ENCODE assay signal across 15 cellular contexts in genomic region chr17:48842746-48843145, GRCh38. TPM values are rescaled to one million over a fixed set of nuclear protein-coding genes. Genes with fewer than 3 reads are reported as not detected.
A peak's percentile ranks its signal among the peaks of the same experiment; 100 is the strongest.
DNase-seq lines count a peak whose midpoint lies in the region; ATAC-seq and TF ChIP-seq lines count a peak whose summit lies in the region.
"Had no signal": no experiment of that assay in that cellular context is flagged by ENCODE, and none has a peak within 500 bp of the region (broad histone marks: within the 10 kb centered on the region; RNA-seq: fewer than 3 reads in every experiment).

No MANE protein-coding gene starts in this region.

- no peak for TF ChIP-seq CTCF in Peyer's patch (IDR thresholded peaks at IDR 0.05)
- no peak for TF ChIP-seq CTCF in chondrocyte (IDR thresholded peaks at IDR 0.05)
- TF ChIP-seq CTCF in lower lobe of right lung (IDR thresholded peaks at IDR 0.05) = no peak
- TF ChIP-seq CTCF in thyroid gland (IDR thresholded peaks at IDR 0.05) = no peak

- peaks cover 11% of the 10 kb centered on the region for H3K36me3 Mint-ChIP-seq in chondrocyte (ENCODE audit: low read depth)

- H3K9me3 ChIP-seq in Peyer's patch = no peaks in the 10 kb centered on the region
- H3K9me3 ChIP-seq in lower lobe of right lung = no peaks in the 10 kb centered on the region
- H3K9me3 ChIP-seq in thyroid gland = no peaks in the 10 kb centered on the region

- H3K36me3 ChIP-seq in Peyer's patch = peaks cover 0 to 47% (median 0%) of the 10 kb centered on the region in 3 donors
- H3K36me3 ChIP-seq in lower lobe of right lung = peaks cover 52% of the 10 kb centered on the region
- peaks cover 23 to 24% of the 10 kb centered on the region in 2 donors for H3K36me3 ChIP-seq in thyroid gland

- intact Hi-C loops in lower lobe of right lung (cut with DNase I) = no loop called here
- intact Hi-C loops in thyroid gland (cut with DNase I) = no loop called here

- H3K9me3 Mint-ChIP-seq in chondrocyte (ENCODE audit: low read depth) = no peaks in the 10 kb centered on the region

- H3K27ac Mint-ChIP-seq in chondrocyte (ENCODE audit: unreplicated experiment) = peak overlapping the region; percentile 38

- H3K4me1 Mint-ChIP-seq in chondrocyte (ENCODE audit: low read depth) = peaks cover 37% of the 10 kb centered on the region

- no peak for ATAC-seq in lower lobe of right lung

- H3K4me3 ChIP-seq in Peyer's patch (peak overlapping the region in 1 of 4 donors; percentile 18), lower lobe of right lung (peak overlapping the region; percentile 35), thyroid gland (replicated peaks in 1 of 3) (no peak overlapping the region)
- H3K4me3 ChIP-seq: hepatocyte, PC-9 had no signal

- 87 to 89% methylated on average over 3 of the region's 3 CpGs for WGBS in thyroid gland, 2 donors

- no peaks in the 10 kb centered on the region for H3K27me3 Mint-ChIP-seq in chondrocyte (ENCODE audit: low read depth)

- DNase-seq in Peyer's patch (no peak), chondrocyte (ENCODE audit: low spot score) (no peak), lower lobe of right lung (no peak), thyroid gland (no peak), mesenteric fat pad (ENCODE audit: low spot score) (no peak), AG08395 (ENCODE audit: low spot score) (no peak), NCI-H510A treated with DMSO at 0.1 percent for 48 hours (lab: John Stamatoyannopoulos, UW) (no peak)
- DNase-seq: activated gamma-delta T cell, NCI-H1417, NCI-H226, occipital lobe, PC-9 had no signal

- H3K27me3 ChIP-seq in Peyer's patch (no peaks in the 10 kb centered on the region), lower lobe of right lung (ENCODE audit: low read depth) (no peaks in the 10 kb centered on the region), thyroid gland (no peaks in the 10 kb centered on the region)
- H3K27me3 ChIP-seq: hepatocyte had no signal

- no peak overlapping the region for H3K4me3 Mint-ChIP-seq in chondrocyte (ENCODE audit: unreplicated experiment)

- H3K27ac ChIP-seq in Peyer's patch (peak overlapping the region; percentile 73 to 91 (median 80)), lower lobe of right lung (peak overlapping the region; percentile 85), thyroid gland (peak overlapping the region; percentile 85 to 92 (median 91))
- H3K27ac ChIP-seq: hepatocyte, PC-9 had no signal

- H3K4me1 ChIP-seq in Peyer's patch (peaks cover 7 to 48% (median 17%) of the 10 kb centered on the region in 4 donors), lower lobe of right lung (peaks cover 60% of the 10 kb centered on the region), thyroid gland (peaks cover 24 to 34% of the 10 kb centered on the region in 2 donors)

- no peak for TF ChIP-seq POLR2A in Peyer's patch (IDR thresholded peaks at IDR 0.05)
- TF ChIP-seq POLR2A in thyroid gland (IDR thresholded peaks at IDR 0.05) = no peak

RNA-seq across cellular contexts. Expression of gene CALCOCO2, which starts 11.9 kb away (rescaled TPM):
- total RNA-seq in Peyer's patch (100 to 1,000 TPM; 124 to 334 (median 163) TPM), chondrocyte (72.4 to 97.9 TPM (median 76.5 TPM) in 3 replicates), lower lobe of right lung (174 TPM), thyroid gland (100 to 1,000 TPM; 111 to 163 (median 139) TPM), mesenteric fat pad (168 TPM)

RNA-seq across cellular contexts. Expression of gene TTLL6, which starts 25.7 kb away (rescaled TPM):
- total RNA-seq in Peyer's patch (1 to 10 TPM in 3 of 4 donors, not detected in 1; 1.1 to 7.5 (median 1.5) TPM), chondrocyte (not detected in 3 replicates), lower lobe of right lung (2.7 TPM), thyroid gland (1 to 10 TPM in 2 of 4 donors, under 1 TPM in 2; 0.34 to 1.2 (median 0.89) TPM), mesenteric fat pad (not detected)
- total RNA-seq: bronchial epithelial cell, lung microvascular endothelial cell, PC-9 had no signal

RNA-seq across cellular contexts. Expression of gene ATP5MC1, which starts 49.8 kb away (rescaled TPM):
- 100 to 1,000 TPM in 3 of 4 donors, 10 to 100 TPM in 1; 56.1 to 126 (median 109) TPM for total RNA-seq in Peyer's patch
- 39.2 to 78.0 TPM (median 39.4 TPM) in 3 replicates for total RNA-seq in chondrocyte
- 42.6 TPM for total RNA-seq in lower lobe of right lung
- total RNA-seq in thyroid gland = 100 to 1,000 TPM in 2 of 4 donors, 10 to 100 TPM in 2; 48.6 to 317 (median 133) TPM
- total RNA-seq in mesenteric fat pad = 51.0 TPM
